8 cellular contexts compared by ENCODE assay signal in the genomic region with DNA sequence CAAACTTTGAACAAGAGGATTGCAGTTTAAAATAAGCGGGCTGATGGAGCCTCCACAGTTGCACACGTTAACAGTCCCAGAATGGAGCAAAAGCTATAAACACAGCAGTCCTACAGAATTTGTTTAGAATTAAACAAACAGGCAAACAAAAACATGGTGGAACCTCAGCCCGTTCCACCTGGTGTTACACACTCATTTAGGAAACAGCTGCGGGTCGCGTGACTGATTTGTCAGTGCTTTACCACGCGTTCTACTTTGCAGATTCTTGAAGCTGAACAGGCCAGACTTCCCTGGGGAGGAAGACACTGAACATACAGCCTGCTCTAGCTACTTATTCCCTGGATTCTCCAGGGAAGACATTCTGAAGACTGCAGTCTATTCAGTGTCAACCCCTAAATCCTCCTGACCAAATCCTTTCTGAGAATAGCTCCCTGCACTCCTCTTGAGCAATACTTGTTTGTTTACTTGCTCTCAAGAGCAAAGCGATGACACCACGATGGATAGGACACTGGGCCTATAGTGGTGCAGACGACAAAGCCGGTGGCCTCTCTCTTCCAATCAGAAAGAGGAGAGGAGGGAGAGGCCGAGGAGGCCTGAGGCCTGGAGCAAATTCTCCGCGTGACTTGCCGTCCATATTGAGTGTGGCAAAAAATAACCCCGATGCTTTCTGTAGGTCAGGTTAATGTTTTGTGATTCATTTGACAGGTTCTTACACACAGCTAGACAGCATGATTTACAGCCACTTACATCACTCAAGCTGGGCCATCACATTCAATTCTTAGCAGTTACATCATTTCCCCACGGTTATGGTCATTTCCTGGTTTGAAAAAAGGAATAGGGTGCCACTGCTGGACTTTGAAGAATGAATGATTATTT. TPM values are rescaled to one million over a fixed set of nuclear protein-coding genes. Genes with fewer than 3 reads are reported as not detected.
DNase-seq lines count a peak whose midpoint lies in the region; ATAC-seq and TF ChIP-seq lines count a peak whose summit lies in the region.

No MANE protein-coding gene starts in this region.

- H3K9ac ChIP-seq in ES-I3 (ENCODE audit: low read depth, low read length): peak overlapping the region; percentile 42
- peak overlapping the region; percentile 14 for H3K9ac ChIP-seq in HCT116 (ENCODE audit: low read length)
- H3K9ac ChIP-seq in MM.1S (ENCODE audit: low read length): peak overlapping the region; percentile 40; the same call in 1 of the 2 replicates

- no peaks in the 10 kb centered on the region for H3K36me3 Mint-ChIP-seq in nephron progenitor cell (ENCODE audit: low read depth)
- H3K36me3 Mint-ChIP-seq in stimulated activated naive CD8-positive, alpha-beta T cell treated with anti-CD3 and anti-CD28 coated beads, Interleukin-15, Interleukin-2, amounts not matched to agents 100 ng/mL and 50 ng/mL, for 24 hours (ENCODE audit: low read depth): peaks cover 2% of the 10 kb centered on the region

- intact Hi-C loops in HCT116 (cut with micrococcal nuclease): loop anchor here (5.0 kb wide), 1 partner anchor 826 kb away; no protein-coding TSS in a partner anchor

- H3K4me3 Mint-ChIP-seq in nephron progenitor cell: peak overlapping the region; percentile 56
- H3K4me3 Mint-ChIP-seq in stimulated activated naive CD8-positive, alpha-beta T cell treated with anti-CD3 and anti-CD28 coated beads, Interleukin-15, Interleukin-2, amounts not matched to agents 100 ng/mL and 50 ng/mL, for 24 hours: peak overlapping the region; percentile 63

- H4K20me1 ChIP-seq in HCT116 (ENCODE audit: insufficient read depth) (no peaks in the 10 kb centered on the region), MM.1S (ENCODE audit: insufficient read depth, low read length) (no peaks in the 10 kb centered on the region)

- no peaks in the 10 kb centered on the region for H3K9me3 Mint-ChIP-seq in nephron progenitor cell
- no peaks in the 10 kb centered on the region for H3K9me3 Mint-ChIP-seq in stimulated activated naive CD8-positive, alpha-beta T cell treated with anti-CD3 and anti-CD28 coated beads, Interleukin-15, Interleukin-2, amounts not matched to agents 100 ng/mL and 50 ng/mL, for 24 hours

- DNase-seq in HCT116 (ENCODE audit: low read depth, low spot score) (peak; percentile 100), MM.1S (peak; percentile 87), SHP77 (lab: John Stamatoyannopoulos, UW) (peak; percentile 100), fibroblast of villous mesenchyme (ENCODE audit: low read depth) (peak; percentile 100), nephron progenitor cell (peak; percentile 73)
- peak; percentile 95 for DNase-seq in activated effector memory CD4-positive, alpha-beta T cell treated with anti-CD3 and anti-CD28 coated beads, Interleukin-2, amount 50 U/mL, for 16 hours

- H3K9me3 ChIP-seq in ES-I3 (ENCODE audit: control insufficient read depth, insufficient read depth, low read length) (no peaks in the 10 kb centered on the region), HCT116 (ENCODE audit: control insufficient read depth in 1 of 2, insufficient read depth in 1 of 2, low read depth in 1 of 2, low read length in 2 of 2) (no peaks in the 10 kb centered on the region), MM.1S (replicated peaks; ENCODE audit: insufficient read depth, low read length) (no peaks in the 10 kb centered on the region)

- no peak for TF ChIP-seq POLR2A in HCT116 (IDR thresholded peaks at IDR 0.05; ENCODE audit: borderline replicate concordance, extremely low read depth, insufficient read depth, insufficient read length)

- TSS peak; percentile 61 for BruUV-seq in HCT116 (replicated peaks; lab: Mats Ljungman, UMichigan)

- TF ChIP-seq CTCF in HCT116 (IDR thresholded peaks at IDR 0.05 in 2 of 3, conservative IDR thresholded peaks at IDR 0.05 in 1 of 3; ENCODE audit: borderline replicate concordance in 1 of 3, insufficient read depth in 1 of 3, low read depth in 2 of 3, low read length in 2 of 3): no peak
- no peak for TF ChIP-seq CTCF in MM.1S (IDR thresholded peaks at IDR 0.05; ENCODE audit: low read length)
- no peak for TF ChIP-seq CTCF in fibroblast of villous mesenchyme (IDR thresholded peaks at IDR 0.05; ENCODE audit: insufficient read depth, low read depth, low read length)
- TF ChIP-seq CTCF in nephron progenitor cell (IDR thresholded peaks at IDR 0.05): no peak

- H2AFZ ChIP-seq in HCT116 (ENCODE audit: low read depth, low read length, poor library complexity, severe bottlenecking) (peak overlapping the region; percentile 20), MM.1S (ENCODE audit: low read length) (peak overlapping the region; percentile 45; the same call in 1 of the 2 replicates)

- peak overlapping the region; percentile 47 for H3K27ac ChIP-seq in HCT116 (ENCODE audit: low read depth, low read length)
- H3K27ac ChIP-seq in MM.1S (ENCODE audit: low read length): peak overlapping the region; percentile 87

- TF ChIP-seq RAD21 in HCT116 (IDR thresholded peaks at IDR 0.05; ENCODE audit: low read depth): no peak

- H3K4me3 ChIP-seq in HCT116 (replicated peaks in 1 of 2; ENCODE audit: low read depth in 1 of 2, low read length in 2 of 2) (no peak overlapping the region; a peak in 1 of 4 replicates), MM.1S (ENCODE audit: low read length) (peak overlapping the region; percentile 42), fibroblast of villous mesenchyme (ENCODE audit: low read depth, low read length) (peak overlapping the region; percentile 30)

- RAD21 ChIA-PET in HCT116 (lab: Charles Lee; ENCODE audit: low non-redundant PET in 1 of 2, low total read pairs in 2 of 2, uncharacterized antibody in 2 of 2, unreplicated experiment in 2 of 2): interaction anchor here in 1 of 2 experiments (1.0 kb wide), 1 partner anchor 248 kb away, joined by 6 read pairs; no protein-coding TSS in a partner anchor

- peak overlapping the region; percentile 96 for H3K27ac Mint-ChIP-seq in nephron progenitor cell
- peak overlapping the region; percentile 94 for H3K27ac Mint-ChIP-seq in stimulated activated naive CD8-positive, alpha-beta T cell treated with anti-CD3 and anti-CD28 coated beads, Interleukin-15, Interleukin-2, amounts not matched to agents 100 ng/mL and 50 ng/mL, for 24 hours

- CTCF ChIA-PET in HCT116 (lab: Charles Lee): interaction anchor here (0.8 to 2.1 kb wide), 4 partner anchors 90 to 294 kb away, joined by 3 to 10 read pairs (median 4); no protein-coding TSS in a partner anchor

- H3K27me3 ChIP-seq in HCT116 (ENCODE audit: insufficient read depth, low read length) (no peaks in the 10 kb centered on the region), MM.1S (replicated peaks; ENCODE audit: insufficient read depth, low read length) (no peaks in the 10 kb centered on the region)

- peak; percentile 67 for ATAC-seq in HCT116

- H3K79me2 ChIP-seq in HCT116 (ENCODE audit: insufficient read depth, low read length) (peaks cover 7% of the 10 kb centered on the region; the same call in 1 of the 2 replicates), MM.1S (ENCODE audit: low read length) (peaks cover 5% of the 10 kb centered on the region)

- H3K27me3 Mint-ChIP-seq in nephron progenitor cell (ENCODE audit: low read depth, poor library complexity): peaks cover 4% of the 10 kb centered on the region
- H3K27me3 Mint-ChIP-seq in stimulated activated naive CD8-positive, alpha-beta T cell treated with anti-CD3 and anti-CD28 coated beads, Interleukin-15, Interleukin-2, amounts not matched to agents 100 ng/mL and 50 ng/mL, for 24 hours: no peaks in the 10 kb centered on the region

- peaks cover 43% of the 10 kb centered on the region for H3K4me1 Mint-ChIP-seq in nephron progenitor cell
- peaks cover 53% of the 10 kb centered on the region for H3K4me1 Mint-ChIP-seq in stimulated activated naive CD8-positive, alpha-beta T cell treated with anti-CD3 and anti-CD28 coated beads, Interleukin-15, Interleukin-2, amounts not matched to agents 100 ng/mL and 50 ng/mL, for 24 hours (ENCODE audit: low read depth)

- H3K9me2 ChIP-seq in HCT116 (ENCODE audit: insufficient read depth) (no peaks in the 10 kb centered on the region), MM.1S (replicated peaks; ENCODE audit: insufficient read depth, low read length) (no peaks in the 10 kb centered on the region)

- POLR2A ChIA-PET in HCT116 (lab: Charles Lee): interaction anchor here (0.9 to 3.4 kb wide), 8 partner anchors 11 to 812 kb away, joined by 3 to 15 read pairs (median 6); a partner anchor contains a TSS

- H3F3A ChIP-seq in MM.1S (ENCODE audit: insufficient read depth, low read length): peaks cover 7% of the 10 kb centered on the region; the same call in 1 of the 2 replicates

- H3K4me2 ChIP-seq in HCT116 (ENCODE audit: low read length) (peak overlapping the region; percentile 56), MM.1S (ENCODE audit: low read depth, low read length) (peak overlapping the region; percentile 69)

- H3K4me1 ChIP-seq in ES-I3 (ENCODE audit: insufficient read depth, low read length) (0 out of 2 replicates have a peak, but pooled peaks cover 4% of the 10 kb centered on the region), HCT116 (ENCODE audit: control insufficient read depth in 1 of 2, insufficient read depth in 2 of 2, low read length in 2 of 2) (peaks cover 37 to 52% of the 10 kb centered on the region in 2 experiments), MM.1S (ENCODE audit: low read length) (peaks cover 6% of the 10 kb centered on the region; the same call in 1 of the 2 replicates)

- H3K36me3 ChIP-seq in ES-I3 (ENCODE audit: insufficient read depth, low read length) (no peaks in the 10 kb centered on the region), HCT116 (ENCODE audit: control insufficient read depth in 1 of 2, insufficient read depth in 2 of 2, low read length in 2 of 2) (no peaks in the 10 kb centered on the region), MM.1S (replicated peaks; ENCODE audit: insufficient read depth, low read length) (no peaks in the 10 kb centered on the region)

TF ChIP-seq in HCT116, 20 proteins besides CTCF, POLR2A, EP300 and RAD21 (continues in another document):
- no peak for TF ChIP-seq CEBPB (IDR thresholded peaks at IDR 0.05; ENCODE audit: low read depth)
- no peak for TF ChIP-seq FOSL1 (IDR thresholded peaks at IDR 0.05; ENCODE audit: low read depth)
- no peak for TF ChIP-seq ELF1 (IDR thresholded peaks at IDR 0.05; ENCODE audit: borderline replicate concordance, low read depth)
- TF ChIP-seq, protein P1, sequence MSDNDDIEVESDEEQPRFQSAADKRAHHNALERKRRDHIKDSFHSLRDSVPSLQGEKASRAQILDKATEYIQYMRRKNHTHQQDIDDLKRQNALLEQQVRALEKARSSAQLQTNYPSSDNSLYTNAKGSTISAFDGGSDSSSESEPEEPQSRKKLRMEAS (IDR thresholded peaks at IDR 0.05): no peak
- no peak for TF ChIP-seq CBX3 (IDR thresholded peaks at IDR 0.05; ENCODE audit: low read depth)
- TF ChIP-seq ZFX (IDR thresholded peaks at IDR 0.05): peak; percentile 50
- TF ChIP-seq, protein P2, sequence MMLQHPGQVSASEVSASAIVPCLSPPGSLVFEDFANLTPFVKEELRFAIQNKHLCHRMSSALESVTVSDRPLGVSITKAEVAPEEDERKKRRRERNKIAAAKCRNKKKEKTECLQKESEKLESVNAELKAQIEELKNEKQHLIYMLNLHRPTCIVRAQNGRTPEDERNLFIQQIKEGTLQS (IDR thresholded peaks at IDR 0.05): no peak

RNA-seq across cellular contexts. Expression of a gene that starts 4.0 kb away (rescaled TPM):
- total RNA-seq in HCT116 (2021; ENCODE audit: unreplicated experiment) (93.8 TPM), fibroblast of villous mesenchyme (25.1 and 36.3 TPM in 2 replicates)
- 104 and 108 TPM in 2 replicates for polyA plus RNA-seq in HCT116 (2012)

RNA-seq across cellular contexts. Expression of a gene that starts 4.6 kb away (rescaled TPM):
- total RNA-seq in HCT116 (2021; ENCODE audit: unreplicated experiment): 52.1 TPM
- 27.9 and 33.9 TPM in 2 replicates for polyA plus RNA-seq in HCT116 (2012)
- 25.9 and 26.7 TPM in 2 replicates for total RNA-seq in fibroblast of villous mesenchyme

Comparison
In these comparisons a context has a peak if more than half of its experiments do, and no peak if none do; other contexts are left out.
1. H3K4me3 ChIP-seq: peak in MM.1S (single experiment) and fibroblast of villous mesenchyme (single experiment); none in HCT116 (0 of 2).
2. Peak in every context shown above with its lines, with median percentiles within 50 percentile points of each other: H3K9ac ChIP-seq and DNase-seq.